Comparison of ENCODE assay signal across 27 cellular contexts in genomic region chr10:112927980-112928379, GRCh38.
"Had no signal": no experiment of that assay in that cellular context is flagged by ENCODE, and none has a peak within 500 bp of the region (broad histone marks: within the 10 kb centered on the region; RNA-seq: fewer than 3 reads in every experiment).

No MANE protein-coding gene starts in this region.

- H3K27ac ChIP-seq: HL-60, PC-9, Peyer's patch, SJCRH30 had no signal

- ATAC-seq: HepG2, Right ventricle myocardium inferior, SK-N-SH treated with all-trans-retinoic acid at 6 μM for 48 hours had no signal

- H2AFZ ChIP-seq: PC-9 had no signal

- H3K4me2 ChIP-seq: PC-9 had no signal

- H3K4me1 ChIP-seq: Peyer's patch, SJCRH30 had no signal

- H3K27me3 ChIP-seq: MG63, Peyer's patch, SJCRH30 had no signal

- H3K9me3 ChIP-seq: MG63, Peyer's patch had no signal

- DNase-seq: IMR-90, Karpas-422, KG1, MG63, NCI-H1092, NCI-H1105 treated with DMSO at 0.1 percent for 48 hours, NCI-H1417 treated with DMSO at 0.1 percent for 48 hours, NCI-H146, NCI-H1694 treated with DMSO at 0.1 percent for 48 hours, NCI-H1930, NCI-H2081, NCI-H2107, NCI-H2227 treated with DMSO at 0.1 percent for 48 hours, NCI-H446, NCI-H510A, NCI-H524 treated with DMSO at 0.1 percent for 48 hours, NCI-H69, NCI-H774, OCI-M1, PC-9, Peyer's patch, SHP77 treated with DMSO at 0.1 percent for 48 hours, SJCRH30 had no signal
